10 cellular contexts compared by ENCODE assay signal in genomic region chr22:46251266-46251665, GRCh38. TPM values are rescaled to one million over a fixed set of nuclear protein-coding genes. Genes with fewer than 3 reads are reported as not detected.
DNase-seq lines count a peak whose midpoint lies in the region; ATAC-seq lines count a peak whose summit lies in the region.
"Had no signal": no experiment of that assay in that cellular context is flagged by ENCODE, and none has a peak within 500 bp of the region (broad histone marks: within the 10 kb centered on the region; RNA-seq: fewer than 3 reads in every experiment).

No MANE protein-coding gene starts in this region.

- H3K27me3 ChIP-seq in GM23248 (replicated peaks; ENCODE audit: insufficient read depth) (no peaks in the 10 kb centered on the region), skeletal muscle satellite cell (ENCODE audit: control insufficient read depth, insufficient read depth, low read length) (no peaks in the 10 kb centered on the region)

- H4K20me1 ChIP-seq in GM23248 (ENCODE audit: insufficient read depth) = no peaks in the 10 kb centered on the region

- ATAC-seq in HG03097 (IDR thresholded peaks at IDR 0.05; ENCODE audit: low FRiP score, unreplicated experiment) (no peak), GM18907 (IDR thresholded peaks at IDR 0.05; ENCODE audit: unreplicated experiment) (no peak)

- H3K36me3 ChIP-seq in GM23248 (ENCODE audit: low read depth) = no peaks in the 10 kb centered on the region
- H3K36me3 ChIP-seq in SK-N-MC (ENCODE audit: insufficient read depth, low read length) = no peaks in the 10 kb centered on the region
- peaks cover 6% of the 10 kb centered on the region for H3K36me3 ChIP-seq in skeletal muscle satellite cell (ENCODE audit: insufficient read depth, low read length)

- DNase-seq in GM23248 (peak; percentile 20), SK-N-MC (ENCODE audit: low read depth, low spot score) (no peak), fibroblast of peridontal ligament (ENCODE audit: extremely low read depth) (peak; percentile 11), AML-193 (lab: John Stamatoyannopoulos, UW) (no peak), NK-92 (lab: John Stamatoyannopoulos, UW; ENCODE audit: unreplicated experiment) (no peak)
- DNase-seq: NCI-H2107; stimulated activated CD4-positive, alpha-beta T cell treated with anti-CD3 and anti-CD28 coated beads, Interleukin-12 subunit alpha, Interleukin-12 subunit beta, amount 100 ng/mL, for 4 hours had no signal

- H3K9me3 ChIP-seq in GM23248 (ENCODE audit: low read depth) (no peaks in the 10 kb centered on the region), SK-N-MC (ENCODE audit: low read depth, low read length) (no peaks in the 10 kb centered on the region), skeletal muscle satellite cell (replicated peaks; ENCODE audit: low read length) (no peaks in the 10 kb centered on the region)

- H3K9ac ChIP-seq in GM23248 (no peak overlapping the region), SK-N-MC (ENCODE audit: insufficient read length) (peak overlapping the region; percentile 93), skeletal muscle satellite cell (ENCODE audit: low read depth, low read length) (peak overlapping the region; percentile 91)

- H2AFZ ChIP-seq in GM23248 = 0 out of 2 replicates have a peak overlapping the region, but pooled peaks have one; percentile 74

- H3K4me3 ChIP-seq in GM23248 (peak overlapping the region; percentile 74), SK-N-MC (peak overlapping the region; percentile 97), skeletal muscle satellite cell (ENCODE audit: low read length) (peak overlapping the region; percentile 87)

- H3K4me1 ChIP-seq in GM23248 (ENCODE audit: insufficient read depth) (peaks cover 11% of the 10 kb centered on the region), skeletal muscle satellite cell (ENCODE audit: control insufficient read depth, insufficient read depth, low read length) (peaks cover 28% of the 10 kb centered on the region)

- H3K9me2 ChIP-seq in GM23248 (ENCODE audit: insufficient read depth) = no peaks in the 10 kb centered on the region

- 0 out of 2 replicates have a peak, but pooled peaks cover 5% of the 10 kb centered on the region for H3K79me2 ChIP-seq in GM23248 (ENCODE audit: insufficient read depth)

- WGBS in GM23248 (ENCODE audit: low coverage in 1 of 2, low lambda C conversion rate in 2 of 2, missing lambda C conversion rate in 2 of 2), 2 experiments = 29 to 33% methylated on average over 7 of the region's 7 CpGs

- H3K27ac ChIP-seq in GM23248 (no peak overlapping the region), SK-N-MC (0 out of 2 replicates have a peak overlapping the region, but pooled peaks have one; percentile 42)

- H3F3A ChIP-seq in GM23248 (ENCODE audit: insufficient read depth) = peaks cover 3% of the 10 kb centered on the region

- H3K4me2 ChIP-seq in GM23248 (ENCODE audit: unreplicated experiment) (peak overlapping the region; percentile 93), skeletal muscle satellite cell (ENCODE audit: low read length) (peak overlapping the region; percentile 100)

- in situ Hi-C loops in GM23248 (cut with MboI) = no loop called here

RNA-seq across cellular contexts. Expression of gene CDPF1, which starts 1.2 kb away (rescaled TPM):
- 14.7 and 21.2 TPM in 2 replicates for total RNA-seq in GM23248 (2014; rRNA removed; shearing (Covaris generic))
- 12.9 and 14.5 TPM in 2 replicates for polyA plus RNA-seq in GM23248 (2016; fragmentation: Nextera tagmentation; extraction: Ambion mirVana)
- 9.1 and 16.4 TPM in 2 replicates for total RNA-seq in skeletal muscle satellite cell (2012; rRNA removed)

RNA-seq across cellular contexts. Expression of gene PKDREJ, which starts 11.9 kb away (rescaled TPM):
- total RNA-seq in GM23248 (2014; rRNA removed; shearing (Covaris generic)) = not detected in 2 replicates
- 0.04 TPM in 1 of 2 replicates, not detected in the other for polyA plus RNA-seq in GM23248 (2016; fragmentation: Nextera tagmentation; extraction: Ambion mirVana)
- total RNA-seq in skeletal muscle satellite cell (2012; rRNA removed) = not detected in 2 replicates

RNA-seq across cellular contexts. Expression of gene TTC38, which starts 16.5 kb away (rescaled TPM):
- 27.6 and 34.0 TPM in 2 replicates for total RNA-seq in GM23248 (2014; rRNA removed; shearing (Covaris generic))
- 21.5 and 21.8 TPM in 2 replicates for polyA plus RNA-seq in GM23248 (2016; fragmentation: Nextera tagmentation; extraction: Ambion mirVana)
- 18.1 and 22.3 TPM in 2 replicates for total RNA-seq in skeletal muscle satellite cell (2012; rRNA removed)

RNA-seq across cellular contexts. Expression of gene GTSE1, which starts 45.4 kb away (rescaled TPM):
- total RNA-seq in GM23248 (2014; rRNA removed; shearing (Covaris generic)) = 4.6 and 6.1 TPM in 2 replicates
- 8.0 and 8.6 TPM in 2 replicates for polyA plus RNA-seq in GM23248 (2016; fragmentation: Nextera tagmentation; extraction: Ambion mirVana)
- 6.8 and 8.5 TPM in 2 replicates for total RNA-seq in skeletal muscle satellite cell (2012; rRNA removed)

Comparison
In these comparisons a context has a peak if more than half of its experiments do, and no peak if none do; other contexts are left out.
1. DNase-seq: peak in GM23248 (single experiment) and fibroblast of peridontal ligament (single experiment); none in SK-N-MC (single experiment), AML-193 (0 of 2) and NK-92 (single experiment).
2. Peak in every context shown above with its lines, with median percentiles within 50 percentile points of each other: H3K4me3 ChIP-seq.